ENCODE assay signal across 1 cellular context in the genomic region with DNA sequence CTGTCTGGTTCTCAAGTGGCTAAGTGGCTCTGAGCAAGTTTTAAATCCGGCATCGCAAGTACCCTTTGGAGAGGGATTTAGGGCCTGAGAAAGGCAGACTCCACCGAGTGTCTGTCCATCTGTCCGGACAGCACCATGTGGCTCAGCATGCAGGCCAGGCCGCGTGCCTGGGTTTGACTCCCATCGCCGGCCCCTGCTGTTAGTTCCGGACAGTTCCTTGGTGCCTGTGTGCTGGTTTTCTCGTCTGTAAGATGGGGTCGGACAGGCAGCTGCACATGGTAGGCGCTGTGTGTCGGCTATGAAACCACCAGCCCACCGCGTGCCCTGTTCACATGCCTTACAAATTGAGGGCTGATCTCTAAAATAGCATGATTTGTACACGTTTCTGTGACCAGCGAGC.
TF ChIP-seq lines count a peak whose summit lies in the region.

No MANE protein-coding gene starts in this region.

TF ChIP-seq in HepG2, 621 proteins besides CTCF, POLR2A, EP300 and RAD21:
- TF ChIP-seq RBM22 (optimal IDR thresholded peaks at IDR 0.05; ENCODE audit: low read length), result peak; percentile 36
- no peak for TF ChIP-seq ZSCAN22 (CRISPR knock-in tag; IDR thresholded peaks at IDR 0.05)
